Comparison of ENCODE assay signal across 1 cellular context in the genomic region with DNA sequence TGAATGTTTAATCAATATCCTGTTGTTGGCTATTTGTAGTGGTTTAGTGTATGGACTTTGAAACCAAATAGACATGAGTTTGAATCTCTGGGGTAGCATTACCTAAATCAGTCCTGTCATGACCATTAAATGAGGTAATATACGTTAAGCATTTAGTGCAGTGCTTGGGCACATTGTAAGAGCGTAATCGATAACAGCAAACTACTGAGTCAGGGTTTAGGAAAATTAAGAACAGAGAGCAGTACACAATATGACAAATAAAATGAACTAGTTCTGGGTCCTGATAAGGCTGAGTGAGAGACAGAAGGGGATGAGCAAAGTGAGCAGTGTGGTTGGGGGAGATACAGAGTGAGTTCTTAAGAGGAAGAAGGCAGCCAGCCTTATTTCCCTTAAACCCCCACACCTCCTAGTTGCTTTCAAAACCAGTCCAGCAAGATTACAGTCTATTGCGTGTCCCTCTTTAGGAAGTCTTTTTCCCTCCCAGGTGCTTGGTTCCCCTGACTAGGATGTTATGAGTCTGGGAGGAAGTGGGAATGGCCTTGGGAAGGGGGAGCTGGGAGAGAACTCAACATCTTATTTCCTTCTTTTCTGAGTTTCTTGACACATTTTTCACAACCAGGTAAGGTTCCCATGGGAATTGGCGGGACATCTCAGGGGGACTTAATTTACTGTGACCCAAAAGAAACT.
TF ChIP-seq lines count a peak whose summit lies in the region.

No MANE protein-coding gene starts in this region.

TF ChIP-seq in K562, 482 proteins besides CTCF, POLR2A, EP300 and RAD21 (continued from another document):
- TF ChIP-seq, protein P1, sequence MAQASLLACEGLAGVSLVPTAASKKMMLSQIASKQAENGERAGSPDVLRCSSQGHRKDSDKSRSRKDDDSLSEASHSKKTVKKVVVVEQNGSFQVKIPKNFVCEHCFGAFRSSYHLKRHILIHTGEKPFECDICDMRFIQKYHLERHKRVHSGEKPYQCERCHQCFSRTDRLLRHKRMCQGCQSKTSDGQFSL (CRISPR knock-in tag; IDR thresholded peaks at IDR 0.05): peak; percentile 52; the same call in 1 of the 2 replicates
- TF ChIP-seq, protein P1 (tag; IDR thresholded peaks at IDR 0.05): no peak
- TF ChIP-seq HNRNPLL (IDR thresholded peaks at IDR 0.05; ENCODE audit: low read depth, low read length, poor library complexity, severe bottlenecking) (peak; percentile 37), CBFA2T2 (conservative IDR thresholded peaks at IDR 0.05) (peak; percentile 74), DPF2 (IDR thresholded peaks at IDR 0.05) (peak; percentile 94), TAL1 (IDR thresholded peaks at IDR 0.05) (peak; percentile 83), ZNF24 (IDR thresholded peaks at IDR 0.05) (peak; percentile 55; the same call in 1 of the 2 replicates), ZNF583 (CRISPR knock-in tag; IDR thresholded peaks at IDR 0.05) (0 out of 2 replicates have a peak, but pooled peaks have one; percentile 41), MTA2 (IDR thresholded peaks at IDR 0.05; ENCODE audit: low read depth) (peak; percentile 66), ZSCAN32 (CRISPR knock-in tag; IDR thresholded peaks at IDR 0.05) (0 out of 2 replicates have a peak, but pooled peaks have one; percentile 59), SMARCA4 (IDR thresholded peaks at IDR 0.05) (peak; percentile 94), PML (IDR thresholded peaks at IDR 0.05; ENCODE audit: low read length) (peak; percentile 61; the same call in 1 of the 2 replicates), SOX6 (IDR thresholded peaks at IDR 0.05) (peak; percentile 91), SRSF1 (IDR thresholded peaks at IDR 0.05; ENCODE audit: low read depth, low read length) (no peak), TEAD2 (tag; IDR thresholded peaks at IDR 0.05) (no peak), HDAC2 (IDR thresholded peaks at IDR 0.05) (peak; percentile 95), DMBX1 (CRISPR knock-in tag; IDR thresholded peaks at IDR 0.05; ENCODE audit: borderline replicate concordance) (peak; percentile 57; the same call in 1 of the 2 replicates), ZEB2 (IDR thresholded peaks at IDR 0.05) (peak; percentile 93), ETV1 (tag; conservative IDR thresholded peaks at IDR 0.05; ENCODE audit: low read depth) (peak; percentile 61; the same call in 1 of the 2 replicates), RBM25 (IDR thresholded peaks at IDR 0.05; ENCODE audit: low read depth, low read length, severe bottlenecking) (peak; percentile 36)
- TF ChIP-seq, protein P2, sequence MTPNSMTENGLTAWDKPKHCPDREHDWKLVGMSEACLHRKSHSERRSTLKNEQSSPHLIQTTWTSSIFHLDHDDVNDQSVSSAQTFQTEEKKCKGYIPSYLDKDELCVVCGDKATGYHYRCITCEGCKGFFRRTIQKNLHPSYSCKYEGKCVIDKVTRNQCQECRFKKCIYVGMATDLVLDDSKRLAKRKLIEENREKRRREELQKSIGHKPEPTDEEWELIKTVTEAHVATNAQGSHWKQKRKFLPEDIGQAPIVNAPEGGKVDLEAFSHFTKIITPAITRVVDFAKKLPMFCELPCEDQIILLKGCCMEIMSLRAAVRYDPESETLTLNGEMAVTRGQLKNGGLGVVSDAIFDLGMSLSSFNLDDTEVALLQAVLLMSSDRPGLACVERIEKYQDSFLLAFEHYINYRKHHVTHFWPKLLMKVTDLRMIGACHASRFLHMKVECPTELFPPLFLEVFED (CRISPR knock-in tag; conservative IDR thresholded peaks at IDR 0.05): 0 out of 2 replicates have a peak, but pooled peaks have one; percentile 13
- TF ChIP-seq, protein P3, sequence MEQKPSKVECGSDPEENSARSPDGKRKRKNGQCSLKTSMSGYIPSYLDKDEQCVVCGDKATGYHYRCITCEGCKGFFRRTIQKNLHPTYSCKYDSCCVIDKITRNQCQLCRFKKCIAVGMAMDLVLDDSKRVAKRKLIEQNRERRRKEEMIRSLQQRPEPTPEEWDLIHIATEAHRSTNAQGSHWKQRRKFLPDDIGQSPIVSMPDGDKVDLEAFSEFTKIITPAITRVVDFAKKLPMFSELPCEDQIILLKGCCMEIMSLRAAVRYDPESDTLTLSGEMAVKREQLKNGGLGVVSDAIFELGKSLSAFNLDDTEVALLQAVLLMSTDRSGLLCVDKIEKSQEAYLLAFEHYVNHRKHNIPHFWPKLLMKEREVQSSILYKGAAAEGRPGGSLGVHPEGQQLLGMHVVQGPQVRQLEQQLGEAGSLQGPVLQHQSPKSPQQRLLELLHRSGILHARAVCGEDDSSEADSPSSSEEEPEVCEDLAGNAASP (IDR thresholded peaks at IDR 0.05): no peak
- TF ChIP-seq, protein P4, sequence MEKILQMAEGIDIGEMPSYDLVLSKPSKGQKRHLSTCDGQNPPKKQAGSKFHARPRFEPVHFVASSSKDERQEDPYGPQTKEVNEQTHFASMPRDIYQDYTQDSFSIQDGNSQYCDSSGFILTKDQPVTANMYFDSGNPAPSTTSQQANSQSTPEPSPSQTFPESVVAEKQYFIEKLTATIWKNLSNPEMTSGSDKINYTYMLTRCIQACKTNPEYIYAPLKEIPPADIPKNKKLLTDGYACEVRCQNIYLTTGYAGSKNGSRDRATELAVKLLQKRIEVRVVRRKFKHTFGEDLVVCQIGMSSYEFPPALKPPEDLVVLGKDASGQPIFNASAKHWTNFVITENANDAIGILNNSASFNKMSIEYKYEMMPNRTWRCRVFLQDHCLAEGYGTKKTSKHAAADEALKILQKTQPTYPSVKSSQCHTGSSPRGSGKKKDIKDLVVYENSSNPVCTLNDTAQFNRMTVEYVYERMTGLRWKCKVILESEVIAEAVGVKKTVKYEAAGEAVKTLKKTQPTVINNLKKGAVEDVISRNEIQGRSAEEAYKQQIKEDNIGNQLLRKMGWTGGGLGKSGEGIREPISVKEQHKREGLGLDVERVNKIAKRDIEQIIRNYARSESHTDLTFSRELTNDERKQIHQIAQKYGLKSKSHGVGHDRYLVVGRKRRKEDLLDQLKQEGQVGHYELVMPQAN (IDR thresholded peaks at IDR 0.05; ENCODE audit: borderline replicate concordance): no peak
- TF ChIP-seq, protein P5, sequence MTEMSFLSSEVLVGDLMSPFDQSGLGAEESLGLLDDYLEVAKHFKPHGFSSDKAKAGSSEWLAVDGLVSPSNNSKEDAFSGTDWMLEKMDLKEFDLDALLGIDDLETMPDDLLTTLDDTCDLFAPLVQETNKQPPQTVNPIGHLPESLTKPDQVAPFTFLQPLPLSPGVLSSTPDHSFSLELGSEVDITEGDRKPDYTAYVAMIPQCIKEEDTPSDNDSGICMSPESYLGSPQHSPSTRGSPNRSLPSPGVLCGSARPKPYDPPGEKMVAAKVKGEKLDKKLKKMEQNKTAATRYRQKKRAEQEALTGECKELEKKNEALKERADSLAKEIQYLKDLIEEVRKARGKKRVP (CRISPR knock-in tag; IDR thresholded peaks at IDR 0.05): peak; percentile 94
- TF ChIP-seq, protein P6, sequence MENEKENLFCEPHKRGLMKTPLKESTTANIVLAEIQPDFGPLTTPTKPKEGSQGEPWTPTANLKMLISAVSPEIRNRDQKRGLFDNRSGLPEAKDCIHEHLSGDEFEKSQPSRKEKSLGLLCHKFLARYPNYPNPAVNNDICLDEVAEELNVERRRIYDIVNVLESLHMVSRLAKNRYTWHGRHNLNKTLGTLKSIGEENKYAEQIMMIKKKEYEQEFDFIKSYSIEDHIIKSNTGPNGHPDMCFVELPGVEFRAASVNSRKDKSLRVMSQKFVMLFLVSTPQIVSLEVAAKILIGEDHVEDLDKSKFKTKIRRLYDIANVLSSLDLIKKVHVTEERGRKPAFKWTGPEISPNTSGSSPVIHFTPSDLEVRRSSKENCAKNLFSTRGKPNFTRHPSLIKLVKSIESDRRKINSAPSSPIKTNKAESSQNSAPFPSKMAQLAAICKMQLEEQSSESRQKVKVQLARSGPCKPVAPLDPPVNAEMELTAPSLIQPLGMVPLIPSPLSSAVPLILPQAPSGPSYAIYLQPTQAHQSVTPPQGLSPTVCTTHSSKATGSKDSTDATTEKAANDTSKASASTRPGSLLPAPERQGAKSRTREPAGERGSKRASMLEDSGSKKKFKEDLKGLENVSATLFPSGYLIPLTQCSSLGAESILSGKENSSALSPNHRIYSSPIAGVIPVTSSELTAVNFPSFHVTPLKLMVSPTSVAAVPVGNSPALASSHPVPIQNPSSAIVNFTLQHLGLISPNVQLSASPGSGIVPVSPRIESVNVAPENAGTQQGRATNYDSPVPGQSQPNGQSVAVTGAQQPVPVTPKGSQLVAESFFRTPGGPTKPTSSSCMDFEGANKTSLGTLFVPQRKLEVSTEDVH (IDR thresholded peaks at IDR 0.05; ENCODE audit: low read depth, partially characterized antibody): peak; percentile 41
TF ChIP-seq in K562: peak in this region for 135.
